9 cellular contexts compared by ENCODE assay signal in the genomic region with DNA sequence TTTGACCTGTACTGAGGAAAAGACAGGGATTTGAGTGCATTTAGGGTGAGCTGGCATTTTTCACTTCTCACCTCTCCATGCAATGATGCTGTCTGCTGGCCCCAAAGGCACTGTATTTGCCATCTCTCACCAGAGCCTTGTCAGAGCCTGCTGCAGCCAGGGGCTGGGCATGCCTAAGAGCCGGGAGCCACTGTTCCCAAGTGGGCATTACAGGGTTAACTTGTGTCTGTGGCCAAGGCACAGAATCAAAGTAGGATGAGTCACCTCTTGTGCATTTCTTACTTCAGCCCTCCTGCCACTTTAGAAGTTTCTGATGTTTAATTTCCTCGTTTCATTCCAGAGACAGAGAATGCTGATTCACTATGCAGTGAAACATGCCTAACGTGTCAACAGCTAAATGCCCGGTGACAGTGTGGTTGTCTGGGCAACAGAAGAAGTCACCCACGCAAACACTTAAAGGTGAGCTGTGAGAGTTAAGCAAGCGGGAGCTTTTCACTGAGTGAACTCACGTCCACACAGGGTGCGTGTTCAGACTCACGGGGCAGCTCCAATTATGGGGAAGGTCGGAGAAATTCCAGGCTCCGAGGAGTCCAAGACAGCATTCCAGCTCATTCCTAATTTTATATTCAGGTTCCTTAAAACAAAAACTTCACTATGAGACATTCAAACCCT. TPM values are rescaled to one million over a fixed set of nuclear protein-coding genes. Genes with fewer than 3 reads are reported as not detected.
DNase-seq lines count a peak whose midpoint lies in the region; ATAC-seq lines count a peak whose summit lies in the region.
"Had no signal": no experiment of that assay in that cellular context is flagged by ENCODE, and none has a peak within 500 bp of the region (broad histone marks: within the 10 kb centered on the region; RNA-seq: fewer than 3 reads in every experiment).

No MANE protein-coding gene starts in this region.

- H3K4me3 Mint-ChIP-seq in stimulated activated naive CD8-positive, alpha-beta T cell treated with anti-CD3 and anti-CD28 coated beads, Interleukin-15, amount 100 ng/mL, for 72 hours = no peak overlapping the region
- H3K4me3 Mint-ChIP-seq: T-helper 1 cell treated with Interleukin-12 subunit alpha and Interleukin-12 subunit beta and Interleukin-4 antibody, amounts not matched to agents 30 μg/mL and 1 μg/mL, for 36 hours had no signal

- H3K9me3 Mint-ChIP-seq in stimulated activated naive CD8-positive, alpha-beta T cell treated with anti-CD3 and anti-CD28 coated beads, Interleukin-15, amount 100 ng/mL, for 72 hours = no peaks in the 10 kb centered on the region
- H3K9me3 Mint-ChIP-seq: T-helper 1 cell treated with Interleukin-12 subunit alpha and Interleukin-12 subunit beta and Interleukin-4 antibody, amounts not matched to agents 30 μg/mL and 1 μg/mL, for 36 hours had no signal

- H3K27me3 ChIP-seq in effector memory CD4-positive, alpha-beta T cell (replicated peaks; ENCODE audit: control insufficient read depth, insufficient read depth, low read length, poor library complexity, severe bottlenecking) = no peaks in the 10 kb centered on the region

- peaks cover 7% of the 10 kb centered on the region for H3K27me3 Mint-ChIP-seq in stimulated activated naive CD8-positive, alpha-beta T cell treated with anti-CD3 and anti-CD28 coated beads, Interleukin-15, amount 100 ng/mL, for 72 hours

- H3K9me3 ChIP-seq in effector memory CD4-positive, alpha-beta T cell (ENCODE audit: control insufficient read depth, low read length) = no peaks in the 10 kb centered on the region

- H3K4me1 ChIP-seq in effector memory CD4-positive, alpha-beta T cell (ENCODE audit: control insufficient read depth, insufficient read depth, low read length, poor library complexity, severe bottlenecking) = no peaks in the 10 kb centered on the region

- H3K4me3 ChIP-seq in effector memory CD4-positive, alpha-beta T cell (ENCODE audit: insufficient read depth, low read depth, low read length, poor library complexity, severe bottlenecking) = no peak overlapping the region

- peaks cover 22% of the 10 kb centered on the region for H3K4me1 Mint-ChIP-seq in stimulated activated naive CD8-positive, alpha-beta T cell treated with anti-CD3 and anti-CD28 coated beads, Interleukin-15, amount 100 ng/mL, for 72 hours

- peak overlapping the region; percentile 2 for H3K27ac ChIP-seq in angular gyrus (ENCODE audit: low read depth, low read length)
- no peak overlapping the region for H3K27ac ChIP-seq in effector memory CD4-positive, alpha-beta T cell (ENCODE audit: insufficient read depth, low read length, poor library complexity, severe bottlenecking)

- no peaks in the 10 kb centered on the region for H3K36me3 ChIP-seq in effector memory CD4-positive, alpha-beta T cell (ENCODE audit: control insufficient read depth, insufficient read depth, low read length)

- peak; percentile 82 for ATAC-seq in stimulated activated naive CD8-positive, alpha-beta T cell treated with anti-CD3 and anti-CD28 coated beads, Interleukin-15, amount 100 ng/mL, for 72 hours

- peak overlapping the region; percentile 53 to 59 for H3K27ac Mint-ChIP-seq in stimulated activated naive CD8-positive, alpha-beta T cell treated with anti-CD3 and anti-CD28 coated beads, Interleukin-15, amount 100 ng/mL, for 72 hours
- H3K27ac Mint-ChIP-seq: T-helper 1 cell treated with Interleukin-12 subunit alpha and Interleukin-12 subunit beta and Interleukin-4 antibody, amounts not matched to agents 30 μg/mL and 1 μg/mL, for 36 hours had no signal

- peak; percentile 99 for DNase-seq in GM04503 (ENCODE audit: low read depth)
- DNase-seq in HT-29 (ENCODE audit: low spot score) = peak; percentile 97
- peak; percentile 82 for DNase-seq in iPS-NIHi7 (ENCODE audit: extremely low spot score)
- DNase-seq in stimulated activated naive CD8-positive, alpha-beta T cell treated with anti-CD3 and anti-CD28 coated beads, Interleukin-15, amount 100 ng/mL, for 72 hours = peak; percentile 8 to 41
- DNase-seq in NCI-H2171 (lab: John Stamatoyannopoulos, UW) = no peak
- no peak for DNase-seq in medulla oblongata (ENCODE audit: extremely low spot score)
- DNase-seq in effector memory CD4-positive, alpha-beta T cell = no peak

RNA-seq across cellular contexts. Expression of a gene that starts 57.1 kb away (rescaled TPM):
- total RNA-seq in HT-29 (2014; rRNA removed; shearing (Covaris generic)) = not detected in 2 replicates

Comparison
In these comparisons a context has a peak if more than half of its experiments do, and no peak if none do; other contexts are left out.
1. DNase-seq: peak in GM04503 (single experiment), HT-29 (single experiment), iPS-NIHi7 (single experiment) and stimulated activated naive CD8-positive, alpha-beta T cell treated with anti-CD3 and anti-CD28 coated beads, Interleukin-15, amount 100 ng/mL, for 72 hours (2 of 2); none in NCI-H2171 (single experiment), medulla oblongata (single experiment) and effector memory CD4-positive, alpha-beta T cell (0 of 3).